11 cellular contexts compared by ENCODE assay signal in the genomic region with DNA sequence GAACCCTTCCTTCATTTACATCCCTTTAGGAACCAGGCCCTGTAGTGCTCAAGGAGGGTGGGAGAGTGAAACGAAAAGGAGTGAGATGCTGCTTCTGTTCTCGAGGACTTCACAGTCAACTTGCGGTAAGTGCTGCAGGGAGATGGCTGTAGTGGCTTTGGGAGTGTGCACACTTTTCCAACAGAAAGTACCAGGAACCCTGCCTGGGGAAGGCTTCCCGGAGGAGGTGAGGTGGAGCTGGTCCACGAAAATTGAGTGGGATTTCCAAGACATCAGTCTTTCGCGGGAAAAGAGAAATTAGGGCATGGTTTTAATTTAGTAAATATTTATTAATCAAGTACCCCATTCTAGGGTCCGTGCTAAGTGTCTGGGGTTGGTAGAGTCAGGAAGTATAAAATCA. TPM values are rescaled to one million over a fixed set of nuclear protein-coding genes. Genes with fewer than 3 reads are reported as not detected.
DNase-seq lines count a peak whose midpoint lies in the region; ATAC-seq, FAIRE-seq and TF ChIP-seq lines count a peak whose summit lies in the region.
"Had no signal": no experiment of that assay in that cellular context is flagged by ENCODE, and none has a peak within 500 bp of the region (broad histone marks: within the 10 kb centered on the region; RNA-seq: fewer than 3 reads in every experiment).

No MANE protein-coding gene starts in this region.

- no peak for TF ChIP-seq POLR2A in upper lobe of left lung (IDR thresholded peaks at IDR 0.05)

- ATAC-seq in upper lobe of left lung (ENCODE audit: low FRiP score in 2 of 2) (no peak), GM21717 (IDR thresholded peaks at IDR 0.05; ENCODE audit: unreplicated experiment) (no peak)

- H3K36me3 ChIP-seq in left ventricle myocardium inferior (no peaks in the 10 kb centered on the region), right atrium auricular region (no peaks in the 10 kb centered on the region), keratinocyte (ENCODE audit: control insufficient read depth in 2 of 2, extremely low read depth in 1 of 2, insufficient read depth in 2 of 2, low read length in 2 of 2) (no peaks in the 10 kb centered on the region), upper lobe of left lung (no peaks in the 10 kb centered on the region)
- H3K36me3 ChIP-seq: brain microvascular endothelial cell had no signal

- H3K4me3 ChIP-seq in left ventricle myocardium inferior = peak overlapping the region; percentile 65
- no peak overlapping the region for H3K4me3 ChIP-seq in right atrium auricular region
- H3K4me3 ChIP-seq in keratinocyte (ENCODE audit: control insufficient read depth in 2 of 3, extremely low read depth in 1 of 3, insufficient read depth in 2 of 3, low read depth in 1 of 3, low read length in 3 of 3) = peak overlapping the region in 2 of 3 experiments; percentile 50 to 80
- H3K4me3 ChIP-seq in upper lobe of left lung = peak overlapping the region in 3 of 4 donors; percentile 31 to 51 (median 46)

- H3K79me2 ChIP-seq in keratinocyte (ENCODE audit: control insufficient read depth, insufficient read depth, low read length) = no peaks in the 10 kb centered on the region

- peak overlapping the region; percentile 76 for H2AFZ ChIP-seq in keratinocyte (ENCODE audit: control insufficient read depth, low read length)

- peaks cover 42% of the 10 kb centered on the region for H3K4me1 Mint-ChIP-seq in activated naive CD8-positive, alpha-beta T cell treated with anti-CD3 and anti-CD28 coated beads for 36 hours

- H3K9me3 ChIP-seq in left ventricle myocardium inferior (replicated peaks) (no peaks in the 10 kb centered on the region), right atrium auricular region (no peaks in the 10 kb centered on the region), keratinocyte (ENCODE audit: control insufficient read depth, low read depth, low read length) (no peaks in the 10 kb centered on the region), upper lobe of left lung (no peaks in the 10 kb centered on the region)

- H3K27ac ChIP-seq in left ventricle myocardium inferior (replicated peaks) = peak overlapping the region; percentile 76
- H3K27ac ChIP-seq in right atrium auricular region = no peak overlapping the region
- H3K27ac ChIP-seq in keratinocyte (ENCODE audit: control insufficient read depth, insufficient read depth, low read length) = no peak overlapping the region
- no peak overlapping the region for H3K27ac ChIP-seq in upper lobe of left lung
- H3K27ac ChIP-seq: brain microvascular endothelial cell had no signal

- peak overlapping the region; percentile 73 for H3K9ac ChIP-seq in keratinocyte (ENCODE audit: control insufficient read depth, extremely low read depth, insufficient read depth, low read length)

- H3K4me3 Mint-ChIP-seq in activated naive CD8-positive, alpha-beta T cell treated with anti-CD3 and anti-CD28 coated beads for 36 hours = peak overlapping the region; percentile 37

- H3K27ac Mint-ChIP-seq in activated naive CD8-positive, alpha-beta T cell treated with anti-CD3 and anti-CD28 coated beads for 36 hours = no peak overlapping the region

- TF ChIP-seq EP300 in upper lobe of left lung (IDR thresholded peaks at IDR 0.05) = no peak

- H3K9me3 Mint-ChIP-seq in activated naive CD8-positive, alpha-beta T cell treated with anti-CD3 and anti-CD28 coated beads for 36 hours = no peaks in the 10 kb centered on the region

- no peaks in the 10 kb centered on the region for H4K20me1 ChIP-seq in keratinocyte (ENCODE audit: control insufficient read depth, extremely low read depth, insufficient read depth, low read length)

- H3K36me3 Mint-ChIP-seq in activated naive CD8-positive, alpha-beta T cell treated with anti-CD3 and anti-CD28 coated beads for 36 hours = no peaks in the 10 kb centered on the region

- 31 to 39% methylated on average over 8 of the region's 8 CpGs for WGBS in upper lobe of left lung, 2 donors

- H3K4me2 ChIP-seq in keratinocyte (ENCODE audit: control insufficient read depth, extremely low read depth, insufficient read depth, low read depth, low read length) = peak overlapping the region; percentile 99

- H3K4me1 ChIP-seq in left ventricle myocardium inferior = peaks cover 40% of the 10 kb centered on the region
- peaks cover 0 to 34% of the 10 kb centered on the region in 2 donors for H3K4me1 ChIP-seq in right atrium auricular region
- H3K4me1 ChIP-seq in keratinocyte (ENCODE audit: control insufficient read depth, extremely low read depth, insufficient read depth, low read length) = peaks cover 39% of the 10 kb centered on the region
- peaks cover 26 to 36% (median 30%) of the 10 kb centered on the region in 4 donors for H3K4me1 ChIP-seq in upper lobe of left lung

- H3K27me3 Mint-ChIP-seq in activated naive CD8-positive, alpha-beta T cell treated with anti-CD3 and anti-CD28 coated beads for 36 hours = peaks cover 69% of the 10 kb centered on the region

- FAIRE-seq in keratinocyte (lab: Jason Lieb, UNC) = no peak

- dilution Hi-C loops in keratinocyte (cut with MboI; ENCODE audit: extremely low pct_ligation_motif_present, low sequenced_read_pairs) = no loop called here

- intact Hi-C loops in left ventricle myocardium inferior (cut with micrococcal nuclease) = no loop called here

- H3K27me3 ChIP-seq in left ventricle myocardium inferior (ENCODE audit: low read depth) = peaks cover 69% of the 10 kb centered on the region
- H3K27me3 ChIP-seq in right atrium auricular region = no peaks in the 10 kb centered on the region
- no peaks in the 10 kb centered on the region for H3K27me3 ChIP-seq in keratinocyte (ENCODE audit: control insufficient read depth, extremely low read depth, insufficient read depth, low read length)
- peaks cover 0 to 11% (median 2%) of the 10 kb centered on the region in 4 donors for H3K27me3 ChIP-seq in upper lobe of left lung

- DNase-seq in left ventricle myocardium inferior (no peak), right atrium auricular region (ENCODE audit: low spot score) (no peak), keratinocyte (ENCODE audit: low read depth, low spot score) (no peak), upper lobe of left lung (no peak), NCI-H1048 (lab: John Stamatoyannopoulos, UW) (no peak), iPS-NIHi7 (ENCODE audit: extremely low spot score) (no peak)
- no peak for DNase-seq in activated naive CD8-positive, alpha-beta T cell treated with anti-CD3 and anti-CD28 coated beads for 36 hours
- DNase-seq: brain microvascular endothelial cell, NCI-H510A had no signal

- TF ChIP-seq CTCF in left ventricle myocardium inferior (IDR thresholded peaks at IDR 0.05; ENCODE audit: borderline replicate concordance) (no peak), right atrium auricular region (IDR thresholded peaks at IDR 0.05) (no peak), keratinocyte (optimal IDR thresholded peaks at IDR 0.05 in 1 of 3, IDR thresholded peaks at IDR 0.05 in 1 of 3, conservative IDR thresholded peaks at IDR 0.05 in 1 of 3; ENCODE audit: extremely low read depth in 1 of 3, insufficient read depth in 2 of 3, low read length in 3 of 3) (no peak), upper lobe of left lung (IDR thresholded peaks at IDR 0.05) (no peak)

- H3K9me1 ChIP-seq in keratinocyte (ENCODE audit: control insufficient read depth, extremely low read depth, insufficient read depth, low read length) = no peaks in the 10 kb centered on the region

RNA-seq across cellular contexts. Expression of a gene that starts 12.7 kb away (rescaled TPM):
- not detected for total RNA-seq in left ventricle myocardium inferior
- not detected for total RNA-seq in right atrium auricular region
- not detected for total RNA-seq in activated naive CD8-positive, alpha-beta T cell treated with anti-CD3 and anti-CD28 coated beads for 36 hours
- 0.06 TPM in 1 of 3 replicates, not detected in the others for polyA plus RNA-seq in keratinocyte
- not detected for polyA plus RNA-seq in keratinocyte (2011; ENCODE audit: low read depth)
- 0.05 TPM in 2 replicates for polyA plus RNA-seq in keratinocyte (2011; cell fraction: cytosol; rRNA removed)
- polyA plus RNA-seq in keratinocyte (2011; cell fraction: nucleus; rRNA removed) = 0.08 TPM in 1 of 2 replicates, not detected in the other
- 0.18 and 2.5 TPM in 2 replicates for polyA plus RNA-seq in keratinocyte (2012; ENCODE audit: low replicate concordance)
- polyA minus RNA-seq in keratinocyte = not detected in 3 replicates
- not detected for polyA minus RNA-seq in keratinocyte (2011; cell fraction: cytosol; rRNA and poly(A)+ RNA removed)
- not detected in 2 replicates for polyA minus RNA-seq in keratinocyte (2011; cell fraction: nucleus; rRNA and poly(A)+ RNA removed)
- under 1 TPM in 2 of 6 donors, not detected in 4; 0.17 to 0.79 TPM for total RNA-seq in upper lobe of left lung
- total RNA-seq: SK-MEL-5 had no signal

RNA-seq across cellular contexts. Expression of a gene that starts 24.6 kb away (rescaled TPM):
- total RNA-seq in left ventricle myocardium inferior (not detected), right atrium auricular region (1 to 10 TPM in 1 of 2 donors, under 1 TPM in 1; 0.26 to 1.1 TPM), upper lobe of left lung (1 to 10 TPM; 2.0 to 4.2 (median 2.8) TPM)
- not detected for total RNA-seq in activated naive CD8-positive, alpha-beta T cell treated with anti-CD3 and anti-CD28 coated beads for 36 hours
- polyA plus RNA-seq in keratinocyte = 2.8 to 4.4 TPM (median 4.2 TPM) in 3 replicates
- polyA plus RNA-seq in keratinocyte (2011; ENCODE audit: low read depth) = 18.5 TPM
- 2.7 and 3.5 TPM in 2 replicates for polyA plus RNA-seq in keratinocyte (2011; cell fraction: cytosol; rRNA removed)
- 5.8 and 5.9 TPM in 2 replicates for polyA plus RNA-seq in keratinocyte (2011; cell fraction: nucleus; rRNA removed)
- polyA plus RNA-seq in keratinocyte (2012; ENCODE audit: low replicate concordance) = 2.6 and 132 TPM in 2 replicates
- 0.93 to 2.5 TPM (median 1.8 TPM) in 3 replicates for polyA minus RNA-seq in keratinocyte
- 4.2 TPM for polyA minus RNA-seq in keratinocyte (2011; cell fraction: cytosol; rRNA and poly(A)+ RNA removed)
- polyA minus RNA-seq in keratinocyte (2011; cell fraction: nucleus; rRNA and poly(A)+ RNA removed) = 1.8 and 3.2 TPM in 2 replicates
- total RNA-seq: SK-MEL-5 had no signal

RNA-seq across cellular contexts. Expression of a gene that starts 33.2 kb away (rescaled TPM):
- total RNA-seq in left ventricle myocardium inferior (45.3 TPM), right atrium auricular region (10 to 100 TPM; 48.2 to 55.7 TPM), upper lobe of left lung (10 to 100 TPM; 31.4 to 66.1 (median 42.7) TPM)
- total RNA-seq in activated naive CD8-positive, alpha-beta T cell treated with anti-CD3 and anti-CD28 coated beads for 36 hours = 10 to 100 TPM; 37.4 to 39.8 TPM
- polyA plus RNA-seq in keratinocyte = 51.5 to 58.0 TPM (median 54.9 TPM) in 3 replicates
- polyA plus RNA-seq in keratinocyte (2011; ENCODE audit: low read depth) = 16.2 TPM
- polyA plus RNA-seq in keratinocyte (2011; cell fraction: cytosol; rRNA removed) = 49.3 and 77.1 TPM in 2 replicates
- 30.4 and 30.8 TPM in 2 replicates for polyA plus RNA-seq in keratinocyte (2011; cell fraction: nucleus; rRNA removed)
- polyA plus RNA-seq in keratinocyte (2012; ENCODE audit: low replicate concordance) = 36.9 and 42.5 TPM in 2 replicates
- 30.0 to 39.5 TPM (median 37.5 TPM) in 3 replicates for polyA minus RNA-seq in keratinocyte
- 26.7 TPM for polyA minus RNA-seq in keratinocyte (2011; cell fraction: cytosol; rRNA and poly(A)+ RNA removed)
- 4.2 and 9.7 TPM in 2 replicates for polyA minus RNA-seq in keratinocyte (2011; cell fraction: nucleus; rRNA and poly(A)+ RNA removed)

RNA-seq across cellular contexts. Expression of a gene that starts 35.8 kb away (rescaled TPM):
- total RNA-seq in left ventricle myocardium inferior (not detected), right atrium auricular region (not detected), upper lobe of left lung (not detected)
- total RNA-seq in activated naive CD8-positive, alpha-beta T cell treated with anti-CD3 and anti-CD28 coated beads for 36 hours = not detected
- polyA plus RNA-seq in keratinocyte = not detected in 3 replicates
- polyA plus RNA-seq in keratinocyte (2011; ENCODE audit: low read depth) = not detected
- not detected in 2 replicates for polyA plus RNA-seq in keratinocyte (2011; cell fraction: cytosol; rRNA removed)
- polyA plus RNA-seq in keratinocyte (2011; cell fraction: nucleus; rRNA removed) = not detected in 2 replicates
- polyA plus RNA-seq in keratinocyte (2012; ENCODE audit: low replicate concordance) = not detected in 2 replicates
- not detected in 3 replicates for polyA minus RNA-seq in keratinocyte
- not detected for polyA minus RNA-seq in keratinocyte (2011; cell fraction: cytosol; rRNA and poly(A)+ RNA removed)
- not detected in 2 replicates for polyA minus RNA-seq in keratinocyte (2011; cell fraction: nucleus; rRNA and poly(A)+ RNA removed)
- total RNA-seq: SK-MEL-5 had no signal

RNA-seq across cellular contexts. Expression of a gene that starts 39.1 kb away (rescaled TPM):
- total RNA-seq in left ventricle myocardium inferior (17.5 TPM), right atrium auricular region (10 to 100 TPM; 16.2 to 23.1 TPM), upper lobe of left lung (10 to 100 TPM; 14.9 to 23.6 (median 19.7) TPM)
- 10 to 100 TPM; 45.3 to 50.6 TPM for total RNA-seq in activated naive CD8-positive, alpha-beta T cell treated with anti-CD3 and anti-CD28 coated beads for 36 hours
- polyA plus RNA-seq in keratinocyte = 27.9 to 28.8 TPM (median 28.7 TPM) in 3 replicates
- 13.7 TPM for polyA plus RNA-seq in keratinocyte (2011; ENCODE audit: low read depth)
- polyA plus RNA-seq in keratinocyte (2011; cell fraction: cytosol; rRNA removed) = 20.3 and 21.4 TPM in 2 replicates
- 18.0 and 19.3 TPM in 2 replicates for polyA plus RNA-seq in keratinocyte (2011; cell fraction: nucleus; rRNA removed)
- 28.2 and 36.9 TPM in 2 replicates for polyA plus RNA-seq in keratinocyte (2012; ENCODE audit: low replicate concordance)
- polyA minus RNA-seq in keratinocyte = 12.7 to 21.2 TPM (median 15.1 TPM) in 3 replicates
- 8.4 TPM for polyA minus RNA-seq in keratinocyte (2011; cell fraction: cytosol; rRNA and poly(A)+ RNA removed)
- polyA minus RNA-seq in keratinocyte (2011; cell fraction: nucleus; rRNA and poly(A)+ RNA removed) = 2.8 and 3.4 TPM in 2 replicates

Comparison
In these comparisons a context has a peak if more than half of its experiments do, and no peak if none do; other contexts are left out.
1. H3K4me3 ChIP-seq: peak in left ventricle myocardium inferior (single experiment), keratinocyte (2 of 3) and upper lobe of left lung (3 of 4); none in right atrium auricular region (0 of 2).